ENCODE assay signal across 1 cellular context in genomic region chr2:109632158-109632789, GRCh38.
TF ChIP-seq lines count a peak whose summit lies in the region.

No MANE protein-coding gene starts in this region.

TF ChIP-seq in HepG2, 621 proteins besides CTCF, POLR2A, EP300 and RAD21 (continued from another document and continues in another):
- TF ChIP-seq DRAP1 (CRISPR knock-in tag; IDR thresholded peaks at IDR 0.05) (peak; percentile 32; the same call in 1 of the 2 replicates), KLF6 (CRISPR knock-in tag; IDR thresholded peaks at IDR 0.05) (0 out of 2 replicates have a peak, but pooled peaks have one; percentile 42), ATF5 (CRISPR knock-in tag; IDR thresholded peaks at IDR 0.05; ENCODE audit: low read depth) (peak; percentile 67; the same call in 1 of the 2 replicates), BRD4 (CRISPR knock-in tag; IDR thresholded peaks at IDR 0.05) (no peak), PRMT3 (CRISPR knock-in tag; IDR thresholded peaks at IDR 0.05; ENCODE audit: borderline replicate concordance, low read depth) (no peak), CREB3 (CRISPR knock-in tag; IDR thresholded peaks at IDR 0.05) (peak; percentile 82), SMYD3 (CRISPR knock-in tag; IDR thresholded peaks at IDR 0.05) (0 out of 2 replicates have a peak, but pooled peaks have one; percentile 42), CCDC6 (CRISPR knock-in tag; IDR thresholded peaks at IDR 0.05) (no peak; the same call in 1 of the 2 replicates), FOXJ3 (CRISPR knock-in tag; IDR thresholded peaks at IDR 0.05; ENCODE audit: borderline replicate concordance) (peak; percentile 72), ZNF331 (CRISPR knock-in tag; IDR thresholded peaks at IDR 0.05) (peak; percentile 94), ZNF317 (CRISPR knock-in tag; IDR thresholded peaks at IDR 0.05) (no peak; the same call in 1 of the 2 replicates), ZNF549 (CRISPR knock-in tag; IDR thresholded peaks at IDR 0.05) (no peak), NCOA1 (CRISPR knock-in tag; IDR thresholded peaks at IDR 0.05) (no peak), ZNF33A (CRISPR knock-in tag; IDR thresholded peaks at IDR 0.05; ENCODE audit: borderline replicate concordance) (peak; percentile 28; the same call in 1 of the 2 replicates), MNT (IDR thresholded peaks at IDR 0.05) (no peak), ZFP91 (CRISPR knock-in tag; IDR thresholded peaks at IDR 0.05; ENCODE audit: borderline replicate concordance) (peak; percentile 48; the same call in 1 of the 2 replicates), NR3C1 (CRISPR knock-in tag; IDR thresholded peaks at IDR 0.05) (no peak), KDM4B (CRISPR knock-in tag; IDR thresholded peaks at IDR 0.05) (peak; percentile 53; the same call in 1 of the 2 replicates), ZNF512 (CRISPR knock-in tag; IDR thresholded peaks at IDR 0.05) (no peak), HMGXB4 (CRISPR knock-in tag; IDR thresholded peaks at IDR 0.05; ENCODE audit: borderline replicate concordance in 1 of 2, low read depth in 1 of 2) (peak; percentile 48 to 64; a peak in 2 of 4 replicates), SNRNP70 (IDR thresholded peaks at IDR 0.05; ENCODE audit: low read depth, low read length) (no peak), ZFP41 (CRISPR knock-in tag; IDR thresholded peaks at IDR 0.05; ENCODE audit: borderline replicate concordance) (no peak), SP1 (IDR thresholded peaks at IDR 0.05) (no peak), SP1 (CRISPR knock-in tag; IDR thresholded peaks at IDR 0.05) (no peak), ZNF451 (CRISPR knock-in tag; IDR thresholded peaks at IDR 0.05) (0 out of 2 replicates have a peak, but pooled peaks have one; percentile 71), KDM5B (CRISPR knock-in tag; IDR thresholded peaks at IDR 0.05; ENCODE audit: borderline replicate concordance) (no peak), ZNF296 (CRISPR knock-in tag; conservative IDR thresholded peaks at IDR 0.05) (no peak), SP4 (CRISPR knock-in tag; IDR thresholded peaks at IDR 0.05) (peak; percentile 40; the same call in 1 of the 2 replicates), ZFP82 (CRISPR knock-in tag; IDR thresholded peaks at IDR 0.05; ENCODE audit: borderline replicate concordance) (no peak), ZKSCAN8 (CRISPR knock-in tag; IDR thresholded peaks at IDR 0.05; ENCODE audit: borderline replicate concordance) (peak; percentile 92), BCL6 (CRISPR knock-in tag; IDR thresholded peaks at IDR 0.05) (peak; percentile 89), RARA (CRISPR knock-in tag; IDR thresholded peaks at IDR 0.05) (peak; percentile 88), ARNT2 (CRISPR knock-in tag; IDR thresholded peaks at IDR 0.05; ENCODE audit: low read depth) (no peak; the same call in 1 of the 2 replicates), ZNF556 (CRISPR knock-in tag; IDR thresholded peaks at IDR 0.05; ENCODE audit: borderline replicate concordance) (peak; percentile 78; the same call in 1 of the 2 replicates), ZNF3 (CRISPR knock-in tag; IDR thresholded peaks at IDR 0.05) (no peak), DMTF1 (CRISPR knock-in tag; IDR thresholded peaks at IDR 0.05) (no peak), JUND (CRISPR knock-in tag; IDR thresholded peaks at IDR 0.05) (peak; percentile 26; the same call in 1 of the 2 replicates), HNRNPLL (IDR thresholded peaks at IDR 0.05; ENCODE audit: low read depth, low read length, poor library complexity, severe bottlenecking) (no peak), ZNF275 (CRISPR knock-in tag; IDR thresholded peaks at IDR 0.05; ENCODE audit: borderline replicate concordance) (peak; percentile 64; the same call in 1 of the 2 replicates), MAF1 (CRISPR knock-in tag; IDR thresholded peaks at IDR 0.05; ENCODE audit: borderline replicate concordance) (peak; percentile 59; the same call in 1 of the 2 replicates), PRDM15 (CRISPR knock-in tag; IDR thresholded peaks at IDR 0.05) (no peak), TEAD3 (CRISPR knock-in tag; optimal IDR thresholded peaks at IDR 0.05; ENCODE audit: borderline replicate concordance) (peak; percentile 92), SIX4 (CRISPR knock-in tag; IDR thresholded peaks at IDR 0.05) (peak; percentile 69; the same call in 1 of the 2 replicates), CCAR2 (optimal IDR thresholded peaks at IDR 0.05; ENCODE audit: low read depth, low read length) (no peak), EZH2 (conservative IDR thresholded peaks at IDR 0.05; ENCODE audit: low read depth, low read length) (no peak), ZNF329 (CRISPR knock-in tag; IDR thresholded peaks at IDR 0.05; ENCODE audit: low read depth) (no peak), NFE2L2 (IDR thresholded peaks at IDR 0.05; ENCODE audit: low read length) (no peak), MYNN (CRISPR knock-in tag; IDR thresholded peaks at IDR 0.05; ENCODE audit: low read depth) (no peak), ZKSCAN1 (IDR thresholded peaks at IDR 0.05; ENCODE audit: low read length) (no peak), RFXAP (CRISPR knock-in tag; IDR thresholded peaks at IDR 0.05; ENCODE audit: borderline replicate concordance) (0 out of 2 replicates have a peak, but pooled peaks have one; percentile 33), ZNF138 (CRISPR knock-in tag; IDR thresholded peaks at IDR 0.05; ENCODE audit: low read depth) (no peak), SP140L (CRISPR knock-in tag; IDR thresholded peaks at IDR 0.05; ENCODE audit: borderline replicate concordance) (0 out of 2 replicates have a peak, but pooled peaks have one; percentile 75)
